Comparison of ENCODE assay signal across 18 cellular contexts in genomic region chr17:628507-628941, GRCh38.
A peak's percentile ranks its signal among the peaks of the same experiment; 100 is the strongest.
DNase-seq lines count a peak whose midpoint lies in the region; ATAC-seq, FAIRE-seq and TF ChIP-seq lines count a peak whose summit lies in the region.
"Had no signal": no experiment of that assay in that cellular context is flagged by ENCODE, and none has a peak within 500 bp of the region (broad histone marks: within the 10 kb centered on the region; RNA-seq: fewer than 3 reads in every experiment).

No MANE protein-coding gene starts in this region.

- intact Hi-C loops in left lung (cut with DNase I): no loop called here
- intact Hi-C loops in upper lobe of right lung (cut with DNase I): no loop called here

- peak overlapping the region; percentile 5 for H3K27ac Mint-ChIP-seq in activated T-cell treated with anti-CD3 and anti-CD28 coated beads, Interleukin-2, amount 50 U/mL, for 72 hours
- H3K27ac Mint-ChIP-seq in activated naive CD8-positive, alpha-beta T cell treated with anti-CD3 and anti-CD28 coated beads, Interleukin-2, amount 50 U/mL, for 24 hours: peak overlapping the region; percentile 35
- H3K27ac Mint-ChIP-seq in H9: no peak overlapping the region
- H3K27ac Mint-ChIP-seq: activated naive CD4-positive, alpha-beta T cell treated with anti-CD3 and anti-CD28 coated beads, Interleukin-2, amount 10 ng/mL, durations not matched to agents 7 days and 5 days; CD4-positive, alpha-beta memory T cell; stimulated activated naive B cell treated with anti-CD40 and anti-IgM and Interleukin-4, amounts not matched to agents 10 μg/mL and 1 μg/mL and 100 μg/mL, for 72 hours had no signal

- H3K4me3 ChIP-seq in left lung (no peak overlapping the region), upper lobe of right lung (no peak overlapping the region)
- H3K4me3 ChIP-seq: MG63 had no signal

- TF ChIP-seq CTCF in left lung (IDR thresholded peaks at IDR 0.05): no peak
- no peak for TF ChIP-seq CTCF in upper lobe of right lung (IDR thresholded peaks at IDR 0.05)
- TF ChIP-seq CTCF in H9 (conservative IDR thresholded peaks at IDR 0.05): no peak

- no peaks in the 10 kb centered on the region for H4K20me1 ChIP-seq in H9 (ENCODE audit: control insufficient read depth, insufficient read depth, insufficient read length)

- no peak overlapping the region for H2BK12ac ChIP-seq in H9 (ENCODE audit: insufficient read length, low read depth, low read length)

- H3K27ac ChIP-seq in left lung: peak overlapping the region in 1 of 2 donors; percentile 51
- peak overlapping the region; percentile 19 for H3K27ac ChIP-seq in upper lobe of right lung
- no peak overlapping the region for H3K27ac ChIP-seq in H9 (ENCODE audit: insufficient read length, low read depth, low read length)
- H3K27ac ChIP-seq: WERI-Rb-1 had no signal

- no peaks in the 10 kb centered on the region for H3K23me2 ChIP-seq in H9 (ENCODE audit: insufficient read length, low read depth, low read length, poor library complexity, severe bottlenecking)

- H3K36me3 ChIP-seq in left lung (peaks cover 0 to 42% of the 10 kb centered on the region in 2 donors), upper lobe of right lung (peaks cover 38% of the 10 kb centered on the region)

- H2AK5ac ChIP-seq in H9 (ENCODE audit: insufficient read length, low read length): no peak overlapping the region

- no peak overlapping the region for H4K91ac ChIP-seq in H9 (ENCODE audit: insufficient read length, low read depth, low read length)

- no peak overlapping the region for H3K56ac ChIP-seq in H9 (ENCODE audit: insufficient read length, low read depth, low read length)

- no peak overlapping the region for H3T11ph ChIP-seq in H9 (ENCODE audit: low read length)

- H2BK120ac ChIP-seq in H9 (ENCODE audit: low read depth, low read length, poor library complexity, severe bottlenecking): no peak overlapping the region

- no peak overlapping the region for H3K9ac ChIP-seq in H9 (ENCODE audit: extremely low read depth, insufficient read length, low read length)

- no peak overlapping the region for H3K18ac ChIP-seq in H9 (ENCODE audit: insufficient read length, low read depth, low read length)

- peaks cover 0 to 30% of the 10 kb centered on the region in 2 donors for H3K4me1 ChIP-seq in left lung
- peaks cover 2% of the 10 kb centered on the region for H3K4me1 ChIP-seq in upper lobe of right lung
- no peaks in the 10 kb centered on the region for H3K4me1 ChIP-seq in H9 (ENCODE audit: insufficient read depth, low read length)

- peaks cover 1 to 5% of the 10 kb centered on the region in 2 donors for H3K36me3 Mint-ChIP-seq in activated T-cell treated with anti-CD3 and anti-CD28 coated beads, Interleukin-2, amount 50 U/mL, for 72 hours (ENCODE audit: insufficient read depth in 2 of 2)
- peaks cover 27% of the 10 kb centered on the region for H3K36me3 Mint-ChIP-seq in activated naive CD8-positive, alpha-beta T cell treated with anti-CD3 and anti-CD28 coated beads, Interleukin-2, amount 50 U/mL, for 24 hours (ENCODE audit: low read depth)
- H3K36me3 Mint-ChIP-seq in H9 (ENCODE audit: insufficient read depth in 1 of 3, low read depth in 3 of 3): peaks cover 8 to 53% (median 18%) of the 10 kb centered on the region in 3 experiments; a peak in 6 of 7 replicates

- no peaks in the 10 kb centered on the region for H3K4me1 Mint-ChIP-seq in activated T-cell treated with anti-CD3 and anti-CD28 coated beads, Interleukin-2, amount 50 U/mL, for 72 hours (ENCODE audit: low read depth)
- peaks cover 6% of the 10 kb centered on the region for H3K4me1 Mint-ChIP-seq in activated naive CD8-positive, alpha-beta T cell treated with anti-CD3 and anti-CD28 coated beads, Interleukin-2, amount 50 U/mL, for 24 hours
- peaks cover 4 to 8% of the 10 kb centered on the region in 2 experiments; a peak in 3 of 4 replicates for H3K4me1 Mint-ChIP-seq in H9
- H3K4me1 Mint-ChIP-seq: CD4-positive, alpha-beta memory T cell; stimulated activated naive B cell treated with anti-CD40 and anti-IgM and Interleukin-4, amounts not matched to agents 10 μg/mL and 1 μg/mL and 100 μg/mL, for 72 hours had no signal

- H3K79me2 ChIP-seq in H9 (ENCODE audit: insufficient read depth, low read length): no peaks in the 10 kb centered on the region

- no peak overlapping the region for H2BK15ac ChIP-seq in H9 (ENCODE audit: low read depth, low read length)

- no CpG with 5 or more reads among the region's 7 CpGs for WGBS in H9 (ENCODE audit: extremely low coverage, insufficient read length, low lambda C conversion rate)

- H3K27me3 Mint-ChIP-seq in activated T-cell treated with anti-CD3 and anti-CD28 coated beads, Interleukin-2, amount 50 U/mL, for 72 hours (ENCODE audit: low read depth): no peaks in the 10 kb centered on the region
- no peaks in the 10 kb centered on the region for H3K27me3 Mint-ChIP-seq in activated naive CD8-positive, alpha-beta T cell treated with anti-CD3 and anti-CD28 coated beads, Interleukin-2, amount 50 U/mL, for 24 hours
- no peaks in the 10 kb centered on the region; the same call in 1 of the 2 replicates for H3K27me3 Mint-ChIP-seq in H9 (ENCODE audit: low read depth)
- H3K27me3 Mint-ChIP-seq: activated naive CD4-positive, alpha-beta T cell treated with anti-CD3 and anti-CD28 coated beads, Interleukin-2, amount 10 ng/mL, durations not matched to agents 7 days and 5 days; CD4-positive, alpha-beta memory T cell; stimulated activated naive B cell treated with anti-CD40 and anti-IgM and Interleukin-4, amounts not matched to agents 10 μg/mL and 1 μg/mL and 100 μg/mL, for 72 hours had no signal

- no peak overlapping the region for H3K23ac ChIP-seq in H9 (ENCODE audit: insufficient read length, low read depth, low read length)

- H2BK5ac ChIP-seq in H9 (ENCODE audit: insufficient read length, low read length): no peak overlapping the region

- H2AFZ ChIP-seq in H9 (ENCODE audit: low read length): no peak overlapping the region

- H4K5ac ChIP-seq in H9 (ENCODE audit: insufficient read length, low read depth, low read length): no peak overlapping the region

- H3K14ac ChIP-seq in H9 (ENCODE audit: insufficient read depth, low read length): no peak overlapping the region

- no peak overlapping the region for H4K8ac ChIP-seq in H9 (replicated peaks; ENCODE audit: insufficient read length, low read depth, low read length)

- no peaks in the 10 kb centered on the region for H3K79me1 ChIP-seq in H9 (ENCODE audit: insufficient read depth, low read depth, low read length, poor library complexity, severe bottlenecking)

- H3K4me3 Mint-ChIP-seq in activated T-cell treated with anti-CD3 and anti-CD28 coated beads, Interleukin-2, amount 50 U/mL, for 72 hours: no peak overlapping the region
- no peak overlapping the region for H3K4me3 Mint-ChIP-seq in activated naive CD8-positive, alpha-beta T cell treated with anti-CD3 and anti-CD28 coated beads, Interleukin-2, amount 50 U/mL, for 24 hours
- no peak overlapping the region for H3K4me3 Mint-ChIP-seq in H9
- H3K4me3 Mint-ChIP-seq: activated naive CD4-positive, alpha-beta T cell treated with anti-CD3 and anti-CD28 coated beads, Interleukin-2, amount 10 ng/mL, durations not matched to agents 7 days and 5 days; CD4-positive, alpha-beta memory T cell; stimulated activated naive B cell treated with anti-CD40 and anti-IgM and Interleukin-4, amounts not matched to agents 10 μg/mL and 1 μg/mL and 100 μg/mL, for 72 hours had no signal

- no peak for ATAC-seq in activated T-cell treated with anti-CD3 and anti-CD28 coated beads, Interleukin-2, amount 50 U/mL, for 72 hours (replicated peaks in 1 of 2)
- ATAC-seq in activated naive CD8-positive, alpha-beta T cell treated with anti-CD3 and anti-CD28 coated beads, Interleukin-2, amount 50 U/mL, for 24 hours: no peak
- ATAC-seq in left lung (peak; percentile 84), upper lobe of right lung (peak; percentile 81)
- ATAC-seq: left cardiac atrium; stimulated activated naive B cell treated with anti-CD40 and anti-IgM and Interleukin-4, amounts not matched to agents 10 μg/mL and 1 μg/mL and 100 μg/mL, for 72 hours had no signal

- H3K4me2 ChIP-seq in H9 (ENCODE audit: insufficient read depth, insufficient read length, low read length): no peak overlapping the region

- DNase-seq in activated T-cell treated with anti-CD3 and anti-CD28 coated beads, Interleukin-2, amount 50 U/mL, for 72 hours: no peak
- DNase-seq in activated T-cell treated with anti-CD3 and anti-CD28 coated beads for 4 hours (no peak), left lung (peak in 1 of 2 donors; percentile 43), upper lobe of right lung (no peak), H9 (no peak), NCI-H526 treated with DMSO at 0.1 percent for 48 hours (lab: John Stamatoyannopoulos, UW) (no peak), frontal cortex (ENCODE audit: low spot score in 2 of 2) (no peak)
- no peak for DNase-seq in activated naive CD8-positive, alpha-beta T cell treated with anti-CD3 and anti-CD28 coated beads, Interleukin-2, amount 50 U/mL, for 24 hours
- DNase-seq: activated naive CD4-positive, alpha-beta T cell treated with anti-CD3 and anti-CD28 coated beads, Interleukin-2, amount 10 ng/mL, durations not matched to agents 7 days and 5 days; CD4-positive, alpha-beta memory T cell; effector CD4-positive, alpha-beta T cell; EL; hypothalamus; left cardiac atrium; MG63; NCI-H774; stimulated activated naive B cell treated with anti-CD40 and anti-IgM and Interleukin-4, amounts not matched to agents 10 μg/mL and 1 μg/mL and 100 μg/mL, for 72 hours; WERI-Rb-1 had no signal

- H3K9me3 ChIP-seq in left lung: no peaks in the 10 kb centered on the region
- no peaks in the 10 kb centered on the region for H3K9me3 ChIP-seq in upper lobe of right lung
- H3K9me3 ChIP-seq in H9 (ENCODE audit: control insufficient read depth, low read depth, low read length): no peaks in the 10 kb centered on the region
- H3K9me3 ChIP-seq: MG63 had no signal

- H3K4ac ChIP-seq in H9 (ENCODE audit: low read depth, low read length): no peak overlapping the region

- H3K9me3 Mint-ChIP-seq in activated T-cell treated with anti-CD3 and anti-CD28 coated beads, Interleukin-2, amount 50 U/mL, for 72 hours: no peaks in the 10 kb centered on the region
- H3K9me3 Mint-ChIP-seq in activated naive CD8-positive, alpha-beta T cell treated with anti-CD3 and anti-CD28 coated beads, Interleukin-2, amount 50 U/mL, for 24 hours: no peaks in the 10 kb centered on the region
- no peaks in the 10 kb centered on the region for H3K9me3 Mint-ChIP-seq in H9
- H3K9me3 Mint-ChIP-seq: activated naive CD4-positive, alpha-beta T cell treated with anti-CD3 and anti-CD28 coated beads, Interleukin-2, amount 10 ng/mL, durations not matched to agents 7 days and 5 days; CD4-positive, alpha-beta memory T cell; stimulated activated naive B cell treated with anti-CD40 and anti-IgM and Interleukin-4, amounts not matched to agents 10 μg/mL and 1 μg/mL and 100 μg/mL, for 72 hours had no signal

- no peak overlapping the region for H2BK20ac ChIP-seq in H9 (ENCODE audit: low read depth, low read length, poor library complexity, severe bottlenecking)

- no peaks in the 10 kb centered on the region for H3K27me3 ChIP-seq in left lung
- no peaks in the 10 kb centered on the region for H3K27me3 ChIP-seq in upper lobe of right lung
- no peaks in the 10 kb centered on the region for H3K27me3 ChIP-seq in H9 (ENCODE audit: insufficient read depth, low read length)
- H3K27me3 ChIP-seq: MG63 had no signal

- no peak for FAIRE-seq in frontal cortex (lab: Jason Lieb, UNC)

Comparison
In these comparisons a context has a peak if more than half of its experiments do, and no peak if none do; other contexts are left out.
1. ATAC-seq: peak in left lung (single experiment) and upper lobe of right lung (single experiment); none in activated T-cell treated with anti-CD3 and anti-CD28 coated beads, Interleukin-2, amount 50 U/mL, for 72 hours (0 of 2) and activated naive CD8-positive, alpha-beta T cell treated with anti-CD3 and anti-CD28 coated beads, Interleukin-2, amount 50 U/mL, for 24 hours (single experiment).
2. H3K27ac Mint-ChIP-seq: peak in activated T-cell treated with anti-CD3 and anti-CD28 coated beads, Interleukin-2, amount 50 U/mL, for 72 hours (single experiment) and activated naive CD8-positive, alpha-beta T cell treated with anti-CD3 and anti-CD28 coated beads, Interleukin-2, amount 50 U/mL, for 24 hours (single experiment); none in H9 (0 of 3).